ENCODE assay signal across 8 cellular contexts in the genomic region with DNA sequence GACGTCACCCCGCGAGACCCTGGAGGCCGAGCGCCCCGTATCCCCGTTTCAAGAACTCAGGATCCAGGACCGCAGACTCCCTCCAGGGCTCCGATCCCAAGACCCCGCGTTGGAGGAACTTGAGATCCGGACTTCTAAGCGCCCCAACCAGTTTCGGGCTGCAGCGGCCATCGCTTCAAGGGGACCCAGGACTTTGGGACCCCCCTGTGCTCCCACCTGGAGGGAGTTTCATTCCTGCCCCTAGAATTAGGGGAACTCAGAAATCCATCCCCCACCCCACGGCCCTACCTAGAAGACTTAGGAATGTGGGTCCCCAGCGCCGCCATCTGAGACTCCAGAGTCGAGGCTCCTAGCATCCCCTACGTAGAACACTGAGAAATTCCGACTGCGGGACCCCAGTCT. TPM values are rescaled to one million over a fixed set of nuclear protein-coding genes. Genes with fewer than 3 reads are reported as not detected.
A peak's percentile ranks its signal among the peaks of the same experiment; 100 is the strongest.
DNase-seq lines count a peak whose midpoint lies in the region; ATAC-seq and TF ChIP-seq lines count a peak whose summit lies in the region.

No MANE protein-coding gene starts in this region.

- peaks cover 6% of the 10 kb centered on the region for H3K79me2 ChIP-seq in OCI-LY1 (ENCODE audit: insufficient read depth, low read length)

- CTCF ChIA-PET in CD4-positive, alpha-beta T cell (lab: Charles Lee), result interaction anchor here (0.9 to 2.5 kb wide), 8 partner anchors 9 to 71 kb away, joined by 3 to 102 read pairs (median 12); a partner anchor contains a TSS

- peak overlapping the region; percentile 99 for H3K9ac ChIP-seq in OCI-LY1 (ENCODE audit: low read length)

- H3F3A ChIP-seq in OCI-LY1 (ENCODE audit: insufficient read depth, low read length), result peaks cover 5% of the 10 kb centered on the region

- H3K27ac ChIP-seq in CD4-positive, alpha-beta T cell (ENCODE audit: low read depth, low read length), result peak overlapping the region; percentile 95
- H3K27ac ChIP-seq in OCI-LY1 (ENCODE audit: low read depth, low read length, poor library complexity, severe bottlenecking), result peak overlapping the region; percentile 75

- H3K4me3 ChIP-seq in OCI-LY1 (ENCODE audit: low read depth, low read length, poor library complexity, severe bottlenecking) (peak overlapping the region; percentile 99), neuron (ENCODE audit: low read length) (peak overlapping the region; percentile 74)

- H3K36me3 ChIP-seq in OCI-LY1 (ENCODE audit: insufficient read depth, low read length) (peaks cover 10% of the 10 kb centered on the region), neuron (ENCODE audit: insufficient read depth, low read length) (peaks cover 28% of the 10 kb centered on the region)

- no peaks in the 10 kb centered on the region for H3K27me3 ChIP-seq in CD4-positive, alpha-beta T cell (ENCODE audit: control insufficient read depth, insufficient read depth, low read length)
- no peaks in the 10 kb centered on the region for H3K27me3 ChIP-seq in OCI-LY1 (ENCODE audit: insufficient read depth, low read length)
- H3K27me3 ChIP-seq in neuron (ENCODE audit: insufficient read depth, low read length), result no peaks in the 10 kb centered on the region

- DNase-seq in CD4-positive, alpha-beta T cell, result no peak
- no peak for DNase-seq in effector memory CD8-positive, alpha-beta T cell
- DNase-seq in glomerular visceral epithelial cell (ENCODE audit: extremely low spot score) (no peak), NCI-H510A treated with DMSO at 0.1 percent for 48 hours (lab: John Stamatoyannopoulos, UW) (no peak)

- no peaks in the 10 kb centered on the region for H3K9me2 ChIP-seq in OCI-LY1 (ENCODE audit: low read depth, low read length)

- intact Hi-C loops in CD4-positive, alpha-beta T cell (cut with DNase I, micrococcal nuclease), result loop anchor here (1.0 to 10.0 kb wide), 10 partner anchors 12 to 291 kb away; a partner anchor contains a TSS

- POLR2A ChIA-PET in CD4-positive, alpha-beta T cell (lab: Charles Lee), result interaction anchor here (1.0 to 2.6 kb wide), 13 partner anchors 8 to 433 kb away, joined by 3 to 119 read pairs (median 7); a partner anchor contains a TSS

- H3K27me3 Mint-ChIP-seq in CD4-positive, alpha-beta T cell, result peaks cover 12% of the 10 kb centered on the region
- H3K27me3 Mint-ChIP-seq in effector memory CD8-positive, alpha-beta T cell, result peaks cover 0 to 18% of the 10 kb centered on the region in 2 donors

- H3K36me3 Mint-ChIP-seq in CD4-positive, alpha-beta T cell (ENCODE audit: low read depth), result peaks cover 66% of the 10 kb centered on the region
- peaks cover 76% of the 10 kb centered on the region for H3K36me3 Mint-ChIP-seq in effector memory CD8-positive, alpha-beta T cell (ENCODE audit: insufficient read depth)

- TF ChIP-seq CTCF in CD4-positive, alpha-beta T cell (IDR thresholded peaks at IDR 0.05), result peak; percentile 6
- peak; percentile 28; the same call in 1 of the 2 replicates for TF ChIP-seq CTCF in OCI-LY1 (IDR thresholded peaks at IDR 0.05; ENCODE audit: low read length)

- H3K4me2 ChIP-seq in OCI-LY1 (ENCODE audit: low read length), result peak overlapping the region; percentile 93

- no peaks in the 10 kb centered on the region for H4K20me1 ChIP-seq in OCI-LY1 (ENCODE audit: insufficient read depth, low read length)

- no peaks in the 10 kb centered on the region for H3K9me3 ChIP-seq in CD4-positive, alpha-beta T cell (ENCODE audit: control insufficient read depth, low read length)
- H3K9me3 ChIP-seq in OCI-LY1 (ENCODE audit: low read length) (no peaks in the 10 kb centered on the region), neuron (ENCODE audit: low read length) (no peaks in the 10 kb centered on the region)

- H2AFZ ChIP-seq in OCI-LY1 (ENCODE audit: low read length), result 0 out of 2 replicates have a peak overlapping the region, but pooled peaks have one; percentile 23
- H2AFZ ChIP-seq in neuron (ENCODE audit: low read depth, low read length), result peak overlapping the region; percentile 66

- H3K4me1 Mint-ChIP-seq in CD4-positive, alpha-beta T cell (ENCODE audit: low read depth), result peaks cover 41% of the 10 kb centered on the region
- H3K4me1 Mint-ChIP-seq in effector memory CD8-positive, alpha-beta T cell (ENCODE audit: low read depth in 2 of 2), result peaks cover 46 to 53% of the 10 kb centered on the region in 2 donors

- H3K27ac Mint-ChIP-seq in CD4-positive, alpha-beta T cell, result peak overlapping the region; percentile 98
- peak overlapping the region; percentile 100 for H3K27ac Mint-ChIP-seq in effector memory CD8-positive, alpha-beta T cell

- peaks cover 44% of the 10 kb centered on the region for H3K4me1 ChIP-seq in OCI-LY1 (ENCODE audit: insufficient read depth, low read length, severe bottlenecking)
- peaks cover 42% of the 10 kb centered on the region for H3K4me1 ChIP-seq in neuron (ENCODE audit: insufficient read depth, low read length)

- ATAC-seq in CD4-positive, alpha-beta T cell (ENCODE audit: poor library complexity), result no peak
- no peak for ATAC-seq in effector memory CD8-positive, alpha-beta T cell (replicated peaks)
- ATAC-seq in GM21723 (IDR thresholded peaks at IDR 0.05; ENCODE audit: unreplicated experiment) (no peak), GM18870 (IDR thresholded peaks at IDR 0.05; ENCODE audit: unreplicated experiment) (no peak)

- peak overlapping the region; percentile 95 for H3K4me3 Mint-ChIP-seq in CD4-positive, alpha-beta T cell
- H3K4me3 Mint-ChIP-seq in effector memory CD8-positive, alpha-beta T cell, result peak overlapping the region; percentile 87 to 99

- H3K9me3 Mint-ChIP-seq in CD4-positive, alpha-beta T cell, result no peaks in the 10 kb centered on the region
- peaks cover 0 to 1% of the 10 kb centered on the region in 2 donors for H3K9me3 Mint-ChIP-seq in effector memory CD8-positive, alpha-beta T cell

RNA-seq across cellular contexts. Expression of a gene that starts 0.4 kb away (rescaled TPM):
- 10 to 100 TPM; 80.6 to 81.4 TPM for total RNA-seq in CD4-positive, alpha-beta T cell

RNA-seq across cellular contexts. Expression of a gene that starts 6.2 kb away (rescaled TPM):
- 1,000 to 10,000 TPM; 1,278 to 1,362 TPM for total RNA-seq in CD4-positive, alpha-beta T cell

RNA-seq across cellular contexts. Expression of a gene that starts 21.7 kb away (rescaled TPM):
- total RNA-seq in CD4-positive, alpha-beta T cell, result 10 to 100 TPM; 45.0 to 46.1 TPM

RNA-seq across cellular contexts. Expression of a gene that starts 22.0 kb away (rescaled TPM):
- total RNA-seq in CD4-positive, alpha-beta T cell, result 100 to 1,000 TPM in 1 of 2 experiments, 10 to 100 TPM in 1; 99.6 to 101 TPM

RNA-seq across cellular contexts. Expression of a gene that starts 22.9 kb away (rescaled TPM):
- total RNA-seq in CD4-positive, alpha-beta T cell, result 1,000 to 10,000 TPM; 4,625 to 4,839 TPM
